Comparison of ENCODE assay signal across 14 cellular contexts in genomic region chr2:122322815-122323214, GRCh38.
DNase-seq lines count a peak whose midpoint lies in the region; ATAC-seq, FAIRE-seq and TF ChIP-seq lines count a peak whose summit lies in the region.
"Had no signal": no experiment of that assay in that cellular context is flagged by ENCODE, and none has a peak within 500 bp of the region (broad histone marks: within the 10 kb centered on the region; RNA-seq: fewer than 3 reads in every experiment).

No MANE protein-coding gene starts in this region.

- no peaks in the 10 kb centered on the region for H3K79me2 ChIP-seq in mesendoderm (ENCODE audit: control insufficient read depth, insufficient read depth, low read length)

- no peak overlapping the region for H2BK15ac ChIP-seq in mesendoderm (replicated peaks; ENCODE audit: low read depth)

- H3K27me3 ChIP-seq in bronchial epithelial cell (ENCODE audit: control insufficient read depth, insufficient read depth, low read length) (no peaks in the 10 kb centered on the region), mesendoderm (ENCODE audit: insufficient read depth, low read length, poor library complexity) (no peaks in the 10 kb centered on the region), brain microvascular endothelial cell (replicated peaks) (no peaks in the 10 kb centered on the region)

- no peak for TF ChIP-seq CTCF in bronchial epithelial cell (IDR thresholded peaks at IDR 0.05; ENCODE audit: insufficient read depth, low read length, severe bottlenecking)
- no peak for TF ChIP-seq CTCF in brain microvascular endothelial cell (IDR thresholded peaks at IDR 0.05; ENCODE audit: low read depth, low read length, missing control alignments)

- no peak overlapping the region for H3K4ac ChIP-seq in mesendoderm (ENCODE audit: low read depth, low read length)

- no peak for ATAC-seq in GM21723 (IDR thresholded peaks at IDR 0.05; ENCODE audit: unreplicated experiment)

- no peaks in the 10 kb centered on the region for H3K79me1 ChIP-seq in mesendoderm (ENCODE audit: low read length)

- no peak overlapping the region for H3K56ac ChIP-seq in mesendoderm (ENCODE audit: low read length)

- peak; percentile 89 for FAIRE-seq in bronchial epithelial cell (lab: Jason Lieb, UNC)
- FAIRE-seq: A204.1, GM12878 had no signal

- H2BK120ac ChIP-seq in mesendoderm (ENCODE audit: low read depth, low read length) = no peak overlapping the region

- in situ Hi-C loops in brain microvascular endothelial cell (cut with HindIII; ENCODE audit: low pct_ligation_motif_present, low sequenced_read_pairs) = no loop called here

- H4K5ac ChIP-seq in mesendoderm (ENCODE audit: low read length) = no peak overlapping the region

- no peak overlapping the region for H3K9ac ChIP-seq in mesendoderm (ENCODE audit: low read length)

- no peaks in the 10 kb centered on the region for H3K36me3 ChIP-seq in bronchial epithelial cell (ENCODE audit: control insufficient read depth, insufficient read depth, low read length)
- H3K36me3 ChIP-seq in mesendoderm (ENCODE audit: control insufficient read depth, insufficient read depth, low read length) = no peaks in the 10 kb centered on the region
- H3K36me3 ChIP-seq in brain microvascular endothelial cell (replicated peaks) = no peaks in the 10 kb centered on the region
- H3K36me3 ChIP-seq: HAP-1 had no signal

- no peak overlapping the region for H2AK5ac ChIP-seq in mesendoderm (ENCODE audit: low read length)

- no peak overlapping the region for H4K8ac ChIP-seq in mesendoderm (ENCODE audit: low read depth, low read length)

- peaks cover 2% of the 10 kb centered on the region for H3K4me1 ChIP-seq in mesendoderm (ENCODE audit: control insufficient read depth, low read depth, low read length)
- H3K4me1 ChIP-seq: HAP-1 had no signal

- no peak overlapping the region for H3K4me3 ChIP-seq in bronchial epithelial cell (ENCODE audit: low read depth, low read length)
- H3K4me3 ChIP-seq in mesendoderm (ENCODE audit: low read length) = no peak overlapping the region
- no peak overlapping the region for H3K4me3 ChIP-seq in brain microvascular endothelial cell (ENCODE audit: low read depth, low read length)
- H3K4me3 ChIP-seq: GM12878, HAP-1 had no signal

- H2BK5ac ChIP-seq in mesendoderm (ENCODE audit: low read length) = no peak overlapping the region

- no peak overlapping the region for H3K18ac ChIP-seq in mesendoderm (ENCODE audit: low read length)

- WGBS in mesendoderm (ENCODE audit: extremely low coverage, insufficient coverage, low lambda C conversion rate) = no CpG with 5 or more reads among the region's 3 CpGs

- DNase-seq in NCI-H82 treated with DMSO at 0.1 percent for 48 hours (lab: John Stamatoyannopoulos, UW; ENCODE audit: unreplicated experiment) (peak; percentile 50), bronchial epithelial cell (ENCODE audit: low read depth) (no peak), mesendoderm (peak; percentile 18), NCI-H1436 (lab: John Stamatoyannopoulos, UW) (no peak), brain microvascular endothelial cell (no peak), NOMO-1 treated with dmso at 0.1 percent for 144 hours (lab: John Stamatoyannopoulos, UW; ENCODE audit: unreplicated experiment) (no peak)
- DNase-seq: C1 segment of cervical spinal cord; CD4-positive, alpha-beta T cell; DMS79; GOT3 had no signal

- H3K23ac ChIP-seq in mesendoderm (ENCODE audit: low read length) = no peak overlapping the region

- H3K27ac ChIP-seq in mesendoderm (ENCODE audit: low read depth, low read length) (no peak overlapping the region), brain microvascular endothelial cell (no peak overlapping the region)

- H3K4me2 ChIP-seq in mesendoderm (ENCODE audit: low read length) = no peak overlapping the region

Comparison
In these comparisons a context has a peak if more than half of its experiments do, and no peak if none do; other contexts are left out.
1. DNase-seq: peak in NCI-H82 treated with DMSO at 0.1 percent for 48 hours (single experiment) and mesendoderm (single experiment); none in bronchial epithelial cell (single experiment), NCI-H1436 (single experiment), brain microvascular endothelial cell (single experiment) and NOMO-1 treated with dmso at 0.1 percent for 144 hours (single experiment).